In genomic region chr16:85113913-85114312, GRCh38 we compare ENCODE assay signal across 24 cellular contexts. TPM values are rescaled to one million over a fixed set of nuclear protein-coding genes. Genes with fewer than 3 reads are reported as not detected.
"Had no signal": no experiment of that assay in that cellular context is flagged by ENCODE, and none has a peak within 500 bp of the region (broad histone marks: within the 10 kb centered on the region; RNA-seq: fewer than 3 reads in every experiment).

No MANE protein-coding gene starts in this region.

- H3K9me3 ChIP-seq: lower lobe of right lung, neutrophil, sigmoid colon had no signal

- H3K4me3 Mint-ChIP-seq: memory B cell, nephron had no signal

- DNase-seq: effector CD4-positive, alpha-beta T cell; heart right ventricle; hypothalamus; islet precursor cell; left ventricle myocardium inferior; lower lobe of right lung; midbrain; posterior cingulate gyrus; sigmoid colon; stimulated activated CD4-positive, alpha-beta T cell treated with anti-CD3 and anti-CD28 coated beads, Interleukin-2, amount 100 ng/mL, for 48 hours; stimulated activated naive CD4-positive, alpha-beta T cell treated with Interleukin-2 at 50 U/mL for 16 hours; trophoblast cell had no signal

- H3K27me3 ChIP-seq: neutrophil, sigmoid colon had no signal

- H3K9me3 Mint-ChIP-seq: nephron had no signal

- H3K36me3 ChIP-seq: heart right ventricle, left ventricle myocardium inferior, lower lobe of right lung, neutrophil, sigmoid colon had no signal

- H3K36me3 Mint-ChIP-seq: memory B cell had no signal

- H3K4me3 ChIP-seq: coronary artery, heart right ventricle, left ventricle myocardium inferior, lower lobe of right lung, sigmoid colon, skin epidermis had no signal

- H3K27ac Mint-ChIP-seq: memory B cell had no signal

- H3K27ac ChIP-seq: coronary artery, heart right ventricle, left ventricle myocardium inferior, lower lobe of right lung, neutrophil, sigmoid colon, skin epidermis had no signal

RNA-seq across cellular contexts. Expression of gene CIBAR2, which starts 1.6 kb away (rescaled TPM):
- total RNA-seq: chondrocyte, dermis microvascular lymphatic vessel endothelial cell, fibroblast of lung, heart right ventricle, left ventricle myocardium inferior, osteocyte, pulmonary artery endothelial cell, sigmoid colon, urinary bladder had no signal
- polyA plus RNA-seq: esophagus, fibroblast of lung, heart right ventricle, sigmoid colon, urinary bladder had no signal
